ENCODE assay signal across 8 cellular contexts in the genomic region with DNA sequence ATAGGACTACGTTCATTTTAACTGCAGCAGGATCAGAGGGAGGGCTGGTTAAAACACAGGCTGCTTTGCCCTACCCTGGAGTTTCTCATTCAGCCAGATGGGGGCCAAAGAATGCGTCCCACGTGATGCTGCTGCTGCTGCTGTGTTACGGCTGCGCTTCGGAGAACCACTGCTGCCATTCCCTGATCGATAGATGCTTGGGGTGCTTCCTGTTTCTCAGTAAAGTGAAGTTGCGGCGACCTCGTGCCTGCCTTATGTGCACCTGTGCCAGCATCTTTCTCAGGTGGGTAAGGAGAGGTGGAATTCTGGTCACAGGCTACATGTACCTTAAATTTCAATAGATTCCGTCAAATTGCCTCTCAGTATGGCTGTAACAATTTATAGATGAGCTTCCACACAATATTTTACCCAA. TPM values are rescaled to one million over a fixed set of nuclear protein-coding genes. Genes with fewer than 3 reads are reported as not detected.
A peak's percentile ranks its signal among the peaks of the same experiment; 100 is the strongest.
DNase-seq lines count a peak whose midpoint lies in the region; ATAC-seq, FAIRE-seq and TF ChIP-seq lines count a peak whose summit lies in the region.

No MANE protein-coding gene starts in this region.

- no peak overlapping the region for H3K27ac Mint-ChIP-seq in activated CD4-positive, alpha-beta memory T cell treated with anti-CD3 and anti-CD28 coated beads for 36 hours

- in situ Hi-C loops in GM13977 (cut with MboI; ENCODE audit: low pct_unique_long_range_greater_than_20kb, low sequenced_read_pairs, unreplicated experiment): loop anchor here (25.0 kb wide), 1 partner anchor 881 kb away; no protein-coding TSS in a partner anchor

- intact Hi-C loops in activated CD4-positive, alpha-beta memory T cell treated with anti-CD3 and anti-CD28 coated beads for 36 hours (cut with micrococcal nuclease): loop anchor here (5.0 to 10.0 kb wide), 3 partner anchors 361 to 886 kb away; no protein-coding TSS in a partner anchor
- intact Hi-C loops in esophagus muscularis mucosa (cut with DNase I): no loop called here

- no peaks in the 10 kb centered on the region for H3K9me3 ChIP-seq in A549
- H3K9me3 ChIP-seq in small intestine (ENCODE audit: control insufficient read depth, low read depth): no peaks in the 10 kb centered on the region
- H3K9me3 ChIP-seq in esophagus muscularis mucosa: no peaks in the 10 kb centered on the region

- H3K36me3 ChIP-seq in small intestine (ENCODE audit: control insufficient read depth in 2 of 2, insufficient read depth in 2 of 2, low read length in 2 of 2): no peaks in the 10 kb centered on the region
- H3K36me3 ChIP-seq in esophagus muscularis mucosa: no peaks in the 10 kb centered on the region

- H3K36me3 Mint-ChIP-seq in activated CD4-positive, alpha-beta memory T cell treated with anti-CD3 and anti-CD28 coated beads for 36 hours: no peaks in the 10 kb centered on the region

- H3K27me3 Mint-ChIP-seq in activated CD4-positive, alpha-beta memory T cell treated with anti-CD3 and anti-CD28 coated beads for 36 hours: no peaks in the 10 kb centered on the region

- POLR2A ChIA-PET in A549 (lab: Yijun Ruan, JAX): no interaction called here
- POLR2A ChIA-PET in activated CD4-positive, alpha-beta memory T cell treated with anti-CD3 and anti-CD28 coated beads for 36 hours (lab: Charles Lee): no interaction called here

- H3K4me1 ChIP-seq in A549 (peaks cover 25% of the 10 kb centered on the region), small intestine (ENCODE audit: control insufficient read depth in 2 of 2, insufficient read depth in 1 of 2, low read depth in 1 of 2, low read length in 1 of 2) (no peaks in the 10 kb centered on the region), esophagus muscularis mucosa (peaks cover 4 to 31% (median 23%) of the 10 kb centered on the region in 4 donors)

- CTCF ChIA-PET in A549 (lab: Yijun Ruan, JAX): interaction anchor here (0.6 to 1.5 kb wide), 7 partner anchors 10 to 235 kb away, joined by 3 to 6 read pairs (median 3); no protein-coding TSS in a partner anchor
- CTCF ChIA-PET in activated CD4-positive, alpha-beta memory T cell treated with anti-CD3 and anti-CD28 coated beads for 36 hours (lab: Charles Lee): interaction anchor here (0.6 to 1.3 kb wide), 4 partner anchors 19 to 1524 kb away, joined by 3 read pairs; no protein-coding TSS in a partner anchor

- DNase-seq in A549 (ENCODE audit: low read depth in 1 of 2, low spot score in 1 of 2) (no peak), GM13977 (ENCODE audit: low spot score) (peak; percentile 50), foreskin melanocyte (peak; percentile 49), small intestine (peak; percentile 26), esophagus muscularis mucosa (ENCODE audit: extremely low spot score) (no peak), NCI-H774 (lab: John Stamatoyannopoulos, UW) (no peak), 8988T (no peak)
- DNase-seq in activated CD4-positive, alpha-beta memory T cell treated with anti-CD3 and anti-CD28 coated beads for 36 hours: peak; percentile 41

- H3K27ac ChIP-seq in A549: no peak overlapping the region; a peak in 1 of 6 replicates
- no peak overlapping the region for H3K27ac ChIP-seq in small intestine (ENCODE audit: low read depth in 1 of 2, low read length in 1 of 2)
- no peak overlapping the region for H3K27ac ChIP-seq in esophagus muscularis mucosa (replicated peaks in 1 of 4)

- no peaks in the 10 kb centered on the region for H3K9me3 Mint-ChIP-seq in activated CD4-positive, alpha-beta memory T cell treated with anti-CD3 and anti-CD28 coated beads for 36 hours

- H3K27me3 ChIP-seq in small intestine (ENCODE audit: control insufficient read depth in 2 of 2, insufficient read depth in 2 of 2, low read length in 2 of 2): no peaks in the 10 kb centered on the region
- no peaks in the 10 kb centered on the region for H3K27me3 ChIP-seq in esophagus muscularis mucosa

- 76% methylated on average over 11 of the region's 11 CpGs for WGBS in A549 (ENCODE audit: missing lambda C conversion rate)
- WGBS in small intestine, 3 donors: 18 to 31% (median 22%) methylated on average over 11 of the region's 11 CpGs
- WGBS in esophagus muscularis mucosa: 32% methylated on average over 11 of the region's 11 CpGs

- no peak overlapping the region for H3K4me3 ChIP-seq in A549
- H3K4me3 ChIP-seq in small intestine (ENCODE audit: low read depth in 1 of 2, low read length in 2 of 2): no peak overlapping the region
- H3K4me3 ChIP-seq in esophagus muscularis mucosa: peak overlapping the region in 1 of 4 donors; percentile 31

- TF ChIP-seq EP300 in A549 (IDR thresholded peaks at IDR 0.05): no peak
- TF ChIP-seq EP300 in esophagus muscularis mucosa (IDR thresholded peaks at IDR 0.05): no peak

- TF ChIP-seq RAD21 in A549 (conservative IDR thresholded peaks at IDR 0.05 in 1 of 2, IDR thresholded peaks at IDR 0.05 in 1 of 2): no peak

- TF ChIP-seq CTCF in A549 (IDR thresholded peaks at IDR 0.05) (no peak), GM13977 (IDR thresholded peaks at IDR 0.05; ENCODE audit: extremely low read depth, insufficient read depth, missing control alignments) (peak; percentile 27), esophagus muscularis mucosa (IDR thresholded peaks at IDR 0.05) (peak in 1 of 3 experiments; percentile 35)

- H3K4me2 ChIP-seq in A549: no peak overlapping the region

- H3K4me1 Mint-ChIP-seq in activated CD4-positive, alpha-beta memory T cell treated with anti-CD3 and anti-CD28 coated beads for 36 hours (ENCODE audit: low read depth): peaks cover 3% of the 10 kb centered on the region

- TF ChIP-seq POLR2A in A549 (IDR thresholded peaks at IDR 0.05; ENCODE audit: low read length): no peak
- TF ChIP-seq POLR2A in esophagus muscularis mucosa (IDR thresholded peaks at IDR 0.05; ENCODE audit: low read depth): no peak

- H3K4me3 Mint-ChIP-seq in activated CD4-positive, alpha-beta memory T cell treated with anti-CD3 and anti-CD28 coated beads for 36 hours: no peak overlapping the region

- FAIRE-seq in A549 (lab: Jason Lieb, UNC): no peak
- FAIRE-seq in small intestine (lab: Jason Lieb, UNC): no peak

- ATAC-seq in A549: peak; percentile 17 to 28; a peak in 2 of 6 replicates

TF ChIP-seq in A549, 52 proteins besides CTCF, POLR2A, EP300 and RAD21 (continues in another document):
- no peak for TF ChIP-seq HOXA7 (CRISPR knock-in tag; IDR thresholded peaks at IDR 0.05)
- TF ChIP-seq NPAS2 (CRISPR knock-in tag; IDR thresholded peaks at IDR 0.05; ENCODE audit: borderline replicate concordance): no peak
- TF ChIP-seq KDM1A (IDR thresholded peaks at IDR 0.05; ENCODE audit: low read depth): no peak
- TF ChIP-seq, protein P1, sequence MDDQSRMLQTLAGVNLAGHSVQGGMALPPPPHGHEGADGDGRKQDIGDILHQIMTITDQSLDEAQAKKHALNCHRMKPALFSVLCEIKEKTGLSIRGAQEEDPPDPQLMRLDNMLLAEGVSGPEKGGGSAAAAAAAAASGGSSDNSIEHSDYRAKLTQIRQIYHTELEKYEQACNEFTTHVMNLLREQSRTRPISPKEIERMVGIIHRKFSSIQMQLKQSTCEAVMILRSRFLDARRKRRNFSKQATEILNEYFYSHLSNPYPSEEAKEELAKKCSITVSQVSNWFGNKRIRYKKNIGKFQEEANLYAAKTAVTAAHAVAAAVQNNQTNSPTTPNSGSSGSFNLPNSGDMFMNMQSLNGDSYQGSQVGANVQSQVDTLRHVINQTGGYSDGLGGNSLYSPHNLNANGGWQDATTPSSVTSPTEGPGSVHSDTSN (IDR thresholded peaks at IDR 0.05): no peak
- no peak for TF ChIP-seq GATA3 (IDR thresholded peaks at IDR 0.05; ENCODE audit: borderline replicate concordance)
- TF ChIP-seq RARB (CRISPR knock-in tag; IDR thresholded peaks at IDR 0.05): no peak
- TF ChIP-seq MYC (IDR thresholded peaks at IDR 0.05; ENCODE audit: borderline replicate concordance, low read length): no peak
- TF ChIP-seq JUN (IDR thresholded peaks at IDR 0.05): no peak
- no peak for TF ChIP-seq CHD2 (IDR thresholded peaks at IDR 0.05; ENCODE audit: low read length, partially characterized antibody)
- no peak for TF ChIP-seq ZC3H11A (IDR thresholded peaks at IDR 0.05)
- TF ChIP-seq REST (IDR thresholded peaks at IDR 0.05): no peak
- no peak for TF ChIP-seq NR3C1 (IDR thresholded peaks at IDR 0.05)
- TF ChIP-seq JUNB (IDR thresholded peaks at IDR 0.05): no peak
- no peak for TF ChIP-seq MAZ (IDR thresholded peaks at IDR 0.05; ENCODE audit: borderline replicate concordance, low read depth, low read length)
- TF ChIP-seq TFCP2L1 (CRISPR knock-in tag; IDR thresholded peaks at IDR 0.05): no peak

RNA-seq across cellular contexts. Expression of gene TOGARAM2, which starts 24.7 kb away (rescaled TPM):
- polyA plus RNA-seq in A549 (2011; rRNA removed) (0.05 and 0.14 TPM in 2 replicates), A549 (2017; fragmentation: RNase III; extraction: RNeasy Plus Mini Kit Qiagen cat#74134 plus additional on column Dnase treatment) (0.25 to 0.35 TPM (median 0.30 TPM) in 3 replicates), small intestine (1 to 10 TPM in 1 of 3 donors, under 1 TPM in 2; under 0.01 to 1.1 (median 0.66) TPM)
- 0.38 and 0.41 TPM in 2 replicates for polyA plus RNA-seq in A549 (2012; cell fraction: cytosol; rRNA removed)
- 0.92 and 0.96 TPM in 2 replicates for polyA plus RNA-seq in A549 (2012; cell fraction: nucleus; rRNA removed)
- 0.10 and 0.33 TPM in 2 replicates for polyA minus RNA-seq in A549 (2011; rRNA and poly(A)+ RNA removed)
- total RNA-seq in activated CD4-positive, alpha-beta memory T cell treated with anti-CD3 and anti-CD28 coated beads for 36 hours: 1 to 10 TPM; 9.6 TPM
- under 1 TPM; 0.57 to 0.99 (median 0.77) TPM for total RNA-seq in esophagus muscularis mucosa

Comparison
In these comparisons a context has a peak if more than half of its experiments do, and no peak if none do; other contexts are left out.
1. DNase-seq: peak in GM13977 (single experiment), activated CD4-positive, alpha-beta memory T cell treated with anti-CD3 and anti-CD28 coated beads for 36 hours (single experiment), foreskin melanocyte (single experiment) and small intestine (single experiment); none in A549 (0 of 2), esophagus muscularis mucosa (single experiment), NCI-H774 (single experiment) and 8988T (single experiment).
2. RNA of gene TOGARAM2, which starts 24.7 kb away (total RNA-seq): 9.6 TPM in activated CD4-positive, alpha-beta memory T cell treated with anti-CD3 and anti-CD28 coated beads for 36 hours; 0.57 to 0.99 TPM in esophagus muscularis mucosa; every median in the first group is over 4 times any median in the second.